ENCODE assay signal across 1 cellular context in the genomic region with DNA sequence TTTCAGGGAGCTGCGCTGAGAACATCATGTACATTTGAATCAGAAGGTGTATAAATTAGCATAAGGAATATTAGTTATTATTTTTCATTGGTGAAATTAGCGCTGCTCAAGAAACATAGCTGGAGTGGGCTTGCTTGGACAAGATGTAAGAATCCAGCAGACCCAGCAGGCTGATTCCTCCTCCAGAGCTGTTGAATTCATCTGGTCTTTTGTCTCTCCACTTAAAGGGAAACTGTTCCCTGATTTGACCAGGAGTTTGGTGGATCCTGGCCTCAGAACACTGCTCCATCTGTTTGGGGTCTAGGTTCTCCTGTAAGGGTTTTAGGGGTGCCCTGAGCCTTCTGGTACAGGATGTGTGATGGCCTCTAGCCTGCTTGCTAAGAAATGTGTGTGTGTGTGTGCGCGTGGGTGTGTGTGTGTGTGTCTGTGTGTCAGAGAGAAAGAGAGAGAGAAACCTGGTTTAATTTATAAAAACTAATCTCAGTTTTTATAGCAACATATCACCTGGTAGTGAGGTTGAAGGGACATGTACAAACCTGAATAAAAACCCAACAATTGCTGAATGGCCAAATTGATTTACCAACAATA.
TF ChIP-seq lines count a peak whose summit lies in the region.

No MANE protein-coding gene starts in this region.

TF ChIP-seq in GM23338, 12 proteins besides CTCF, POLR2A, EP300 and RAD21:
- TF ChIP-seq ZNF331 (CRISPR knock-in tag; IDR thresholded peaks at IDR 0.05; ENCODE audit: low read depth) (no peak), JUNB (IDR thresholded peaks at IDR 0.05; ENCODE audit: unreplicated experiment) (no peak), ZNF114 (CRISPR knock-in tag; IDR thresholded peaks at IDR 0.05) (no peak), POLR2AphosphoS5 (IDR thresholded peaks at IDR 0.05; ENCODE audit: low read depth) (no peak), EZH2phosphoT487 (IDR thresholded peaks at IDR 0.05; ENCODE audit: unreplicated experiment) (no peak), NANOG (IDR thresholded peaks at IDR 0.05; ENCODE audit: borderline replicate concordance) (no peak), EZH2 (IDR thresholded peaks at IDR 0.05; ENCODE audit: low read depth, unreplicated experiment) (no peak), CREB1 (CRISPR knock-in tag; IDR thresholded peaks at IDR 0.05; ENCODE audit: low read depth) (no peak), STAT1 (IDR thresholded peaks at IDR 0.05; ENCODE audit: unreplicated experiment) (no peak)
- TF ChIP-seq, protein P1, sequence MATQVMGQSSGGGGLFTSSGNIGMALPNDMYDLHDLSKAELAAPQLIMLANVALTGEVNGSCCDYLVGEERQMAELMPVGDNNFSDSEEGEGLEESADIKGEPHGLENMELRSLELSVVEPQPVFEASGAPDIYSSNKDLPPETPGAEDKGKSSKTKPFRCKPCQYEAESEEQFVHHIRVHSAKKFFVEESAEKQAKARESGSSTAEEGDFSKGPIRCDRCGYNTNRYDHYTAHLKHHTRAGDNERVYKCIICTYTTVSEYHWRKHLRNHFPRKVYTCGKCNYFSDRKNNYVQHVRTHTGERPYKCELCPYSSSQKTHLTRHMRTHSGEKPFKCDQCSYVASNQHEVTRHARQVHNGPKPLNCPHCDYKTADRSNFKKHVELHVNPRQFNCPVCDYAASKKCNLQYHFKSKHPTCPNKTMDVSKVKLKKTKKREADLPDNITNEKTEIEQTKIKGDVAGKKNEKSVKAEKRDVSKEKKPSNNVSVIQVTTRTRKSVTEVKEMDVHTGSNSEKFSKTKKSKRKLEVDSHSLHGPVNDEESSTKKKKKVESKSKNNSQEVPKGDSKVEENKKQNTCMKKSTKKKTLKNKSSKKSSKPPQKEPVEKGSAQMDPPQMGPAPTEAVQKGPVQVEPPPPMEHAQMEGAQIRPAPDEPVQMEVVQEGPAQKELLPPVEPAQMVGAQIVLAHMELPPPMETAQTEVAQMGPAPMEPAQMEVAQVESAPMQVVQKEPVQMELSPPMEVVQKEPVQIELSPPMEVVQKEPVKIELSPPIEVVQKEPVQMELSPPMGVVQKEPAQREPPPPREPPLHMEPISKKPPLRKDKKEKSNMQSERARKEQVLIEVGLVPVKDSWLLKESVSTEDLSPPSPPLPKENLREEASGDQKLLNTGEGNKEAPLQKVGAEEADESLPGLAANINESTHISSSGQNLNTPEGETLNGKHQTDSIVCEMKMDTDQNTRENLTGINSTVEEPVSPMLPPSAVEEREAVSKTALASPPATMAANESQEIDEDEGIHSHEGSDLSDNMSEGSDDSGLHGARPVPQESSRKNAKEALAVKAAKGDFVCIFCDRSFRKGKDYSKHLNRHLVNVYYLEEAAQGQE (IDR thresholded peaks at IDR 0.05; ENCODE audit: unreplicated experiment) = no peak
- TF ChIP-seq, protein P2, sequence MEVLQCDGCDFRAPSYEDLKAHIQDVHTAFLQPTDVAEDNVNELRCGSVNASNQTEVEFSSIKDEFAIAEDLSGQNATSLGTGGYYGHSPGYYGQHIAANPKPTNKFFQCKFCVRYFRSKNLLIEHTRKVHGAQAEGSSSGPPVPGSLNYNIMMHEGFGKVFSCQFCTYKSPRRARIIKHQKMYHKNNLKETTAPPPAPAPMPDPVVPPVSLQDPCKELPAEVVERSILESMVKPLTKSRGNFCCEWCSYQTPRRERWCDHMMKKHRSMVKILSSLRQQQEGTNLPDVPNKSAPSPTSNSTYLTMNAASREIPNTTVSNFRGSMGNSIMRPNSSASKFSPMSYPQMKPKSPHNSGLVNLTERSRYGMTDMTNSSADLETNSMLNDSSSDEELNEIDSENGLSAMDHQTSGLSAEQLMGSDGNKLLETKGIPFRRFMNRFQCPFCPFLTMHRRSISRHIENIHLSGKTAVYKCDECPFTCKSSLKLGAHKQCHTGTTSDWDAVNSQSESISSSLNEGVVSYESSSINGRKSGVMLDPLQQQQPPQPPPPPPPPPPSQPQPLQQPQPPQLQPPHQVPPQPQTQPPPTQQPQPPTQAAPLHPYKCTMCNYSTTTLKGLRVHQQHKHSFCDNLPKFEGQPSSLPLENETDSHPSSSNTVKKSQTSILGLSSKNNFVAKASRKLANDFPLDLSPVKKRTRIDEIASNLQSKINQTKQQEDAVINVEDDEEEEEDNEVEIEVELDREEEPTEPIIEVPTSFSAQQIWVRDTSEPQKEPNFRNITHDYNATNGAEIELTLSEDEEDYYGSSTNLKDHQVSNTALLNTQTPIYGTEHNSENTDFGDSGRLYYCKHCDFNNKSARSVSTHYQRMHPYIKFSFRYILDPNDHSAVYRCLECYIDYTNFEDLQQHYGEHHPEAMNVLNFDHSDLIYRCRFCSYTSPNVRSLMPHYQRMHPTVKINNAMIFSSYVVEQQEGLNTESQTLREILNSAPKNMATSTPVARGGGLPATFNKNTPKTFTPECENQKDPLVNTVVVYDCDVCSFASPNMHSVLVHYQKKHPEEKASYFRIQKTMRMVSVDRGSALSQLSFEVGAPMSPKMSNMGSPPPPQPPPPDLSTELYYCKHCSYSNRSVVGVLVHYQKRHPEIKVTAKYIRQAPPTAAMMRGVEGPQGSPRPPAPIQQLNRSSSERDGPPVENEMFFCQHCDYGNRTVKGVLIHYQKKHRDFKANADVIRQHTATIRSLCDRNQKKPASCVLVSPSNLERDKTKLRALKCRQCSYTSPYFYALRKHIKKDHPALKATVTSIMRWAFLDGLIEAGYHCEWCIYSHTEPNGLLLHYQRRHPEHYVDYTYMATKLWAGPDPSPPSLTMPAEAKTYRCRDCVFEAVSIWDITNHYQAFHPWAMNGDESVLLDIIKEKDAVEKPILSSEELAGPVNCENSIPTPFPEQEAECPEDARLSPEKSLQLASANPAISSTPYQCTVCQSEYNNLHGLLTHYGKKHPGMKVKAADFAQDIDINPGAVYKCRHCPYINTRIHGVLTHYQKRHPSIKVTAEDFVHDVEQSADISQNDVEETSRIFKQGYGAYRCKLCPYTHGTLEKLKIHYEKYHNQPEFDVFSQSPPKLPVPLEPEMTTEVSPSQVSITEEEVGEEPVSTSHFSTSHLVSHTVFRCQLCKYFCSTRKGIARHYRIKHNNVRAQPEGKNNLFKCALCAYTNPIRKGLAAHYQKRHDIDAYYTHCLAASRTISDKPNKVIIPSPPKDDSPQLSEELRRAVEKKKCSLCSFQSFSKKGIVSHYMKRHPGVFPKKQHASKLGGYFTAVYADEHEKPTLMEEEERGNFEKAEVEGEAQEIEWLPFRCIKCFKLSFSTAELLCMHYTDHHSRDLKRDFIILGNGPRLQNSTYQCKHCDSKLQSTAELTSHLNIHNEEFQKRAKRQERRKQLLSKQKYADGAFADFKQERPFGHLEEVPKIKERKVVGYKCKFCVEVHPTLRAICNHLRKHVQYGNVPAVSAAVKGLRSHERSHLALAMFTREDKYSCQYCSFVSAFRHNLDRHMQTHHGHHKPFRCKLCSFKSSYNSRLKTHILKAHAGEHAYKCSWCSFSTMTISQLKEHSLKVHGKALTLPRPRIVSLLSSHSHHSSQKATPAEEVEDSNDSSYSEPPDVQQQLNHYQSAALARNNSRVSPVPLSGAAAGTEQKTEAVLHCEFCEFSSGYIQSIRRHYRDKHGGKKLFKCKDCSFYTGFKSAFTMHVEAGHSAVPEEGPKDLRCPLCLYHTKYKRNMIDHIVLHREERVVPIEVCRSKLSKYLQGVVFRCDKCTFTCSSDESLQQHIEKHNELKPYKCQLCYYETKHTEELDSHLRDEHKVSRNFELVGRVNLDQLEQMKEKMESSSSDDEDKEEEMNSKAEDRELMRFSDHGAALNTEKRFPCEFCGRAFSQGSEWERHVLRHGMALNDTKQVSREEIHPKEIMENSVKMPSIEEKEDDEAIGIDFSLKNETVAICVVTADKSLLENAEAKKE (CRISPR knock-in tag; IDR thresholded peaks at IDR 0.05) = no peak
- TF ChIP-seq, protein P3, sequence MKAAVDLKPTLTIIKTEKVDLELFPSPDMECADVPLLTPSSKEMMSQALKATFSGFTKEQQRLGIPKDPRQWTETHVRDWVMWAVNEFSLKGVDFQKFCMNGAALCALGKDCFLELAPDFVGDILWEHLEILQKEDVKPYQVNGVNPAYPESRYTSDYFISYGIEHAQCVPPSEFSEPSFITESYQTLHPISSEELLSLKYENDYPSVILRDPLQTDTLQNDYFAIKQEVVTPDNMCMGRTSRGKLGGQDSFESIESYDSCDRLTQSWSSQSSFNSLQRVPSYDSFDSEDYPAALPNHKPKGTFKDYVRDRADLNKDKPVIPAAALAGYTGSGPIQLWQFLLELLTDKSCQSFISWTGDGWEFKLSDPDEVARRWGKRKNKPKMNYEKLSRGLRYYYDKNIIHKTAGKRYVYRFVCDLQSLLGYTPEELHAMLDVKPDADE (IDR thresholded peaks at IDR 0.05) = no peak
